In the genomic region with DNA sequence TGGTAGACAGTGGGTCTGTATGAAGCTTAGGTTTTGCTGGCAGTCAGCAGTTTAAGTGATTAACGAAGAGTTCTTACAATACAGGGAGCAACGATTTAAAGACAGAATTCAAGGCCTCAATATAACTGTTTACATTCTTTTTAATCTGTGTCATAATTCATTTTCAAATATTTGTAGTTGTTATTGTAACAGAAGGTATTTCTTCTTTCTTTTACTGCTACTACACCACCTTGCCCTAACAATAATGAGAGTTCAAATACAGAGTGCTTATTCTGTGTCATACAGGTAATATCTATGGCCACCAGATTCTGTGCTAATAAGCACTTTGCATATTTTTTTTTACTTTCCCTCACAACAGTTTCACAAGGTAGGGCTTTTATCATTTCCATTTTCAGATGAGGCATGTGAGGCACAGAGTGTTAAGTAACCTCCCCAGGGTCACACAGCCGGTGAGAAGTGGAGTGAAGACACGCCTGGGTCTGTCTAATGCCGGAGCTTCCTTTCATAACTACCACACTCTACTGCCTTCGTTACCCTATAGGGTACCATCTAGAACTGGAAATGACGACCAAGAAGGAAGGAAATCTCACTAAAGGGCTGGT, we compare ENCODE assay signal across 9 cellular contexts.
A peak's percentile ranks its signal among the peaks of the same experiment; 100 is the strongest.
DNase-seq lines count a peak whose midpoint lies in the region; ATAC-seq, FAIRE-seq and TF ChIP-seq lines count a peak whose summit lies in the region.
"Had no signal": no experiment of that assay in that cellular context is flagged by ENCODE, and none has a peak within 500 bp of the region (broad histone marks: within the 10 kb centered on the region; RNA-seq: fewer than 3 reads in every experiment).

No MANE protein-coding gene starts in this region.

- H3K27ac ChIP-seq in astrocyte (ENCODE audit: low read depth, low read length), result peak overlapping the region; percentile 93
- H3K27ac ChIP-seq in testis, result peak overlapping the region; percentile 57 to 78

- intact Hi-C loops in testis (cut with DNase I; ENCODE audit: low total_unique reads), result no loop called here
- intact Hi-C loops in activated CD4-positive, alpha-beta T cell treated with anti-CD3 and anti-CD28 coated beads, Interleukin-2, amount 10 ng/mL, durations not matched to agents 24 days and 14 days (cut with micrococcal nuclease), result no loop called here

- no peaks in the 10 kb centered on the region for H3K9me3 Mint-ChIP-seq in astrocyte (ENCODE audit: unreplicated experiment)
- H3K9me3 Mint-ChIP-seq in activated CD4-positive, alpha-beta T cell treated with anti-CD3 and anti-CD28 coated beads, Interleukin-2, amount 10 ng/mL, durations not matched to agents 24 days and 14 days, result no peaks in the 10 kb centered on the region
- no peaks in the 10 kb centered on the region for H3K9me3 Mint-ChIP-seq in stimulated activated memory B cell treated with anti-CD40 and anti-IgM and Interleukin-4, amounts not matched to agents 10 μg/mL and 1 μg/mL and 100 μg/mL, for 72 hours

- ATAC-seq in GM19043 (IDR thresholded peaks at IDR 0.05; ENCODE audit: low read depth, unreplicated experiment) (peak; percentile 40), HG02870 (IDR thresholded peaks at IDR 0.05; ENCODE audit: unreplicated experiment) (peak; percentile 74)
- no peak for ATAC-seq in stimulated activated memory B cell treated with anti-CD40 and anti-IgM and Interleukin-4, amounts not matched to agents 10 μg/mL and 1 μg/mL and 100 μg/mL, for 72 hours

- FAIRE-seq in astrocyte (lab: Jason Lieb, UNC), result no peak

- TF ChIP-seq CTCF in astrocyte (IDR thresholded peaks at IDR 0.05; ENCODE audit: insufficient read depth, low read depth, low read length), result no peak
- no peak for TF ChIP-seq CTCF in testis (IDR thresholded peaks at IDR 0.05)

- WGBS in testis, 2 donors, result 76 to 78% methylated on average over 7 of the region's 7 CpGs

- no peaks in the 10 kb centered on the region for H3K36me3 Mint-ChIP-seq in astrocyte (ENCODE audit: low read depth, unreplicated experiment)
- no peaks in the 10 kb centered on the region for H3K36me3 Mint-ChIP-seq in activated CD4-positive, alpha-beta T cell treated with anti-CD3 and anti-CD28 coated beads, Interleukin-2, amount 10 ng/mL, durations not matched to agents 24 days and 14 days (ENCODE audit: low read depth)
- H3K36me3 Mint-ChIP-seq in stimulated activated memory B cell treated with anti-CD40 and anti-IgM and Interleukin-4, amounts not matched to agents 10 μg/mL and 1 μg/mL and 100 μg/mL, for 72 hours, result no peaks in the 10 kb centered on the region

- DNase-seq in astrocyte (ENCODE audit: low read depth) (peak; percentile 29), testis (no peak), NCI-H2196 treated with DMSO at 0.1 percent for 48 hours (lab: John Stamatoyannopoulos, UW; ENCODE audit: unreplicated experiment) (no peak), activated gamma-delta T cell (lab: John Stamatoyannopoulos, UW) (no peak)
- no peak for DNase-seq in activated CD4-positive, alpha-beta T cell treated with anti-CD3 and anti-CD28 coated beads, Interleukin-2, amount 10 ng/mL, durations not matched to agents 24 days and 14 days
- DNase-seq: NCI-H1105 treated with DMSO at 0.1 percent for 48 hours had no signal

- H2AFZ ChIP-seq in astrocyte (ENCODE audit: low read depth, low read length), result no peak overlapping the region

- H3K4me1 ChIP-seq in astrocyte (ENCODE audit: insufficient read depth, low read length), result peaks cover 27% of the 10 kb centered on the region
- peaks cover 14% of the 10 kb centered on the region for H3K4me1 ChIP-seq in testis

- TF ChIP-seq POLR2A in testis (IDR thresholded peaks at IDR 0.05), result no peak

- H3K9ac ChIP-seq in astrocyte (ENCODE audit: low read length), result peak overlapping the region; percentile 57

- peaks cover 3% of the 10 kb centered on the region for H3K79me2 ChIP-seq in astrocyte (ENCODE audit: insufficient read depth, low read length)

- H3K4me2 ChIP-seq in astrocyte (ENCODE audit: low read length), result peak overlapping the region; percentile 68

- H3K4me3 ChIP-seq in astrocyte (ENCODE audit: insufficient read depth, low read depth, low read length) (no peak overlapping the region), testis (no peak overlapping the region)

- peaks cover 11% of the 10 kb centered on the region for H3K4me1 Mint-ChIP-seq in astrocyte (ENCODE audit: low read depth, unreplicated experiment)
- H3K4me1 Mint-ChIP-seq in activated CD4-positive, alpha-beta T cell treated with anti-CD3 and anti-CD28 coated beads, Interleukin-2, amount 10 ng/mL, durations not matched to agents 24 days and 14 days, result peaks cover 16% of the 10 kb centered on the region
- peaks cover 11% of the 10 kb centered on the region for H3K4me1 Mint-ChIP-seq in stimulated activated memory B cell treated with anti-CD40 and anti-IgM and Interleukin-4, amounts not matched to agents 10 μg/mL and 1 μg/mL and 100 μg/mL, for 72 hours

- H3K27me3 ChIP-seq in astrocyte (ENCODE audit: insufficient read depth, low read length) (no peaks in the 10 kb centered on the region), testis (no peaks in the 10 kb centered on the region)

- no peaks in the 10 kb centered on the region for H3K36me3 ChIP-seq in astrocyte (ENCODE audit: insufficient read depth, low read length)
- H3K36me3 ChIP-seq in testis (ENCODE audit: low read depth, missing control alignments), result no peaks in the 10 kb centered on the region

- H3K27me3 Mint-ChIP-seq in astrocyte (ENCODE audit: low read depth, unreplicated experiment), result no peaks in the 10 kb centered on the region
- H3K27me3 Mint-ChIP-seq in activated CD4-positive, alpha-beta T cell treated with anti-CD3 and anti-CD28 coated beads, Interleukin-2, amount 10 ng/mL, durations not matched to agents 24 days and 14 days, result no peaks in the 10 kb centered on the region
- H3K27me3 Mint-ChIP-seq in stimulated activated memory B cell treated with anti-CD40 and anti-IgM and Interleukin-4, amounts not matched to agents 10 μg/mL and 1 μg/mL and 100 μg/mL, for 72 hours, result no peaks in the 10 kb centered on the region

- H3K9me3 ChIP-seq in astrocyte (ENCODE audit: insufficient read depth, low read depth, low read length) (no peaks in the 10 kb centered on the region), testis (no peaks in the 10 kb centered on the region)

- no peak overlapping the region for H3K4me3 Mint-ChIP-seq in astrocyte (ENCODE audit: unreplicated experiment)
- H3K4me3 Mint-ChIP-seq in activated CD4-positive, alpha-beta T cell treated with anti-CD3 and anti-CD28 coated beads, Interleukin-2, amount 10 ng/mL, durations not matched to agents 24 days and 14 days, result no peak overlapping the region
- no peak overlapping the region for H3K4me3 Mint-ChIP-seq in stimulated activated memory B cell treated with anti-CD40 and anti-IgM and Interleukin-4, amounts not matched to agents 10 μg/mL and 1 μg/mL and 100 μg/mL, for 72 hours

- no peaks in the 10 kb centered on the region for H4K20me1 ChIP-seq in astrocyte (ENCODE audit: insufficient read depth, low read length)

- no peak overlapping the region for H3K27ac Mint-ChIP-seq in astrocyte (ENCODE audit: unreplicated experiment)
- no peak overlapping the region for H3K27ac Mint-ChIP-seq in activated CD4-positive, alpha-beta T cell treated with anti-CD3 and anti-CD28 coated beads, Interleukin-2, amount 10 ng/mL, durations not matched to agents 24 days and 14 days
- H3K27ac Mint-ChIP-seq in stimulated activated memory B cell treated with anti-CD40 and anti-IgM and Interleukin-4, amounts not matched to agents 10 μg/mL and 1 μg/mL and 100 μg/mL, for 72 hours, result no peak overlapping the region
